In genomic region chr1:54080598-54081049, GRCh38 we compare ENCODE assay signal across 1 cellular context.
TF ChIP-seq lines count a peak whose summit lies in the region.

No MANE protein-coding gene starts in this region.

TF ChIP-seq in HepG2, 621 proteins besides CTCF, POLR2A, EP300 and RAD21 (continued from another document and continues in another):
- TF ChIP-seq FOXO4 (CRISPR knock-in tag; conservative IDR thresholded peaks at IDR 0.05) (no peak), MYPOP (CRISPR knock-in tag; IDR thresholded peaks at IDR 0.05) (no peak), ZBTB14 (CRISPR knock-in tag; IDR thresholded peaks at IDR 0.05) (no peak), SRF (IDR thresholded peaks at IDR 0.05; ENCODE audit: low read depth, low read length) (no peak), HDAC2 (CRISPR knock-in tag; IDR thresholded peaks at IDR 0.05) (peak; percentile 59; the same call in 1 of the 2 replicates), ETV5 (CRISPR knock-in tag; IDR thresholded peaks at IDR 0.05; ENCODE audit: borderline replicate concordance) (peak; percentile 57; the same call in 1 of the 2 replicates), PLSCR1 (CRISPR knock-in tag; IDR thresholded peaks at IDR 0.05; ENCODE audit: borderline replicate concordance) (no peak), ZNF232 (CRISPR knock-in tag; IDR thresholded peaks at IDR 0.05; ENCODE audit: borderline replicate concordance) (no peak), ZNF414 (CRISPR knock-in tag; IDR thresholded peaks at IDR 0.05) (no peak), HBP1 (CRISPR knock-in tag; IDR thresholded peaks at IDR 0.05; ENCODE audit: low read depth) (no peak), FOXA3 (CRISPR knock-in tag; IDR thresholded peaks at IDR 0.05) (peak; percentile 72), HDAC1 (CRISPR knock-in tag; IDR thresholded peaks at IDR 0.05) (no peak; the same call in 1 of the 2 replicates), ZNF574 (CRISPR knock-in tag; IDR thresholded peaks at IDR 0.05) (no peak), ZC3H13 (CRISPR knock-in tag; IDR thresholded peaks at IDR 0.05) (no peak), ZNF775 (CRISPR knock-in tag; IDR thresholded peaks at IDR 0.05; ENCODE audit: borderline replicate concordance) (no peak), TFE3 (CRISPR knock-in tag; IDR thresholded peaks at IDR 0.05) (peak; percentile 94), ZNF33A (CRISPR knock-in tag; IDR thresholded peaks at IDR 0.05; ENCODE audit: borderline replicate concordance) (no peak), JUND (CRISPR knock-in tag; IDR thresholded peaks at IDR 0.05) (no peak), TBL1XR1 (IDR thresholded peaks at IDR 0.05; ENCODE audit: borderline replicate concordance, low read length, partially characterized antibody) (no peak), FOXP4 (CRISPR knock-in tag; IDR thresholded peaks at IDR 0.05) (peak; percentile 71), TRIM22 (IDR thresholded peaks at IDR 0.05) (no peak), PPARG (CRISPR knock-in tag; conservative IDR thresholded peaks at IDR 0.05) (peak; percentile 93), DRAP1 (CRISPR knock-in tag; IDR thresholded peaks at IDR 0.05) (no peak), TEAD3 (CRISPR knock-in tag; optimal IDR thresholded peaks at IDR 0.05; ENCODE audit: borderline replicate concordance) (peak; percentile 16), HOXA5 (CRISPR knock-in tag; IDR thresholded peaks at IDR 0.05) (no peak; the same call in 1 of the 2 replicates), ESRRA (CRISPR knock-in tag; IDR thresholded peaks at IDR 0.05; ENCODE audit: low read depth) (peak; percentile 97), ZSCAN31 (CRISPR knock-in tag; IDR thresholded peaks at IDR 0.05; ENCODE audit: low read depth) (no peak), ZNF713 (CRISPR knock-in tag; IDR thresholded peaks at IDR 0.05) (no peak), TRAFD1 (CRISPR knock-in tag; IDR thresholded peaks at IDR 0.05; ENCODE audit: borderline replicate concordance) (no peak), ZNF124 (CRISPR knock-in tag; IDR thresholded peaks at IDR 0.05) (no peak), NFE2 (CRISPR knock-in tag; IDR thresholded peaks at IDR 0.05) (no peak), DPF2 (CRISPR knock-in tag; IDR thresholded peaks at IDR 0.05; ENCODE audit: borderline replicate concordance, low read depth) (peak; percentile 69), POLR2AphosphoS5 (IDR thresholded peaks at IDR 0.05; ENCODE audit: low read depth, low read length) (no peak), ZNF792 (CRISPR knock-in tag; IDR thresholded peaks at IDR 0.05) (peak; percentile 37; the same call in 1 of the 2 replicates), ZNF790 (CRISPR knock-in tag; IDR thresholded peaks at IDR 0.05; ENCODE audit: borderline replicate concordance) (no peak), ZFP37 (CRISPR knock-in tag; IDR thresholded peaks at IDR 0.05; ENCODE audit: borderline replicate concordance) (no peak), ZNF740 (CRISPR knock-in tag; IDR thresholded peaks at IDR 0.05) (no peak)
